Comparison of ENCODE assay signal across 8 cellular contexts in genomic region chrX:40952855-40953254, GRCh38.
DNase-seq lines count a peak whose midpoint lies in the region; TF ChIP-seq lines count a peak whose summit lies in the region.

No MANE protein-coding gene starts in this region.

- POLR2A ChIA-PET in A673 (lab: Charles Lee; ENCODE audit: low non-redundant PET), result no interaction called here

- H3K27me3 ChIP-seq in mammary epithelial cell (ENCODE audit: insufficient read depth, low read length), result peaks cover 2% of the 10 kb centered on the region
- peaks cover 6% of the 10 kb centered on the region for H3K27me3 ChIP-seq in osteoblast (ENCODE audit: insufficient read depth, low read length)
- no peaks in the 10 kb centered on the region for H3K27me3 ChIP-seq in A673 (replicated peaks; ENCODE audit: insufficient read depth, low read depth, low read length, poor library complexity)

- CTCF ChIA-PET in mammary epithelial cell (lab: Charles Lee; ENCODE audit: low non-redundant PET) (no interaction called here), A673 (lab: Charles Lee) (no interaction called here)

- 45% methylated on average over 3 of the region's 4 CpGs for WGBS in mammary epithelial cell (ENCODE audit: low coverage, missing lambda C conversion rate)

- H3K9me3 ChIP-seq in mammary epithelial cell (replicated peaks; ENCODE audit: insufficient read depth, low read length), result no peaks in the 10 kb centered on the region
- H3K9me3 ChIP-seq in osteoblast (ENCODE audit: low read depth, low read length), result no peaks in the 10 kb centered on the region
- H3K9me3 ChIP-seq in A673 (ENCODE audit: low read depth, low read length, poor library complexity, severe bottlenecking), result no peaks in the 10 kb centered on the region

- DNase-seq in KBM-7 (peak; percentile 50), mammary epithelial cell (no peak), osteoblast (ENCODE audit: insufficient read length, low spot score, missing footprints) (no peak), SW 1271 (lab: John Stamatoyannopoulos, UW) (no peak), mesenteric fat pad (ENCODE audit: low spot score) (no peak), A673 (ENCODE audit: low spot score) (no peak), 8988T (no peak)

- H3K79me2 ChIP-seq in mammary epithelial cell (ENCODE audit: insufficient read depth, low read length) (no peaks in the 10 kb centered on the region), osteoblast (ENCODE audit: insufficient read depth, low read length) (no peaks in the 10 kb centered on the region)

- peak overlapping the region; percentile 56 for H2AFZ ChIP-seq in mammary epithelial cell (ENCODE audit: low read depth, low read length)
- peak overlapping the region; percentile 80 for H2AFZ ChIP-seq in osteoblast (ENCODE audit: low read length)

- no peaks in the 10 kb centered on the region for H4K20me1 ChIP-seq in mammary epithelial cell (ENCODE audit: insufficient read depth, low read length)
- no peaks in the 10 kb centered on the region for H4K20me1 ChIP-seq in osteoblast (ENCODE audit: insufficient read depth, low read length)

- in situ Hi-C loops in KBM-7 (cut with MboI; ENCODE audit: low pct_unique_long_range_greater_than_20kb, low sequenced_read_pairs), result no loop called here
- in situ Hi-C loops in mammary epithelial cell (cut with MboI; ENCODE audit: low sequenced_read_pairs in 2 of 2), result loop anchor here in 1 of 2 donors (25.0 kb wide), 1 partner anchor 159 kb away; no protein-coding TSS in a partner anchor

- dilution Hi-C loops in mammary epithelial cell (cut with HindIII; ENCODE audit: low sequenced_read_pairs), result no loop called here

- peak overlapping the region; percentile 24 for H3K4me3 ChIP-seq in GM12875 (ENCODE audit: low read depth, low read length)
- H3K4me3 ChIP-seq in mammary epithelial cell (replicated peaks in 1 of 3; ENCODE audit: insufficient read depth in 1 of 3, low read depth in 2 of 3, low read length in 3 of 3), result peak overlapping the region in 1 of 3 experiments; percentile 11
- H3K4me3 ChIP-seq in osteoblast (ENCODE audit: insufficient read depth, low read length), result peak overlapping the region; percentile 59
- no peak overlapping the region for H3K4me3 ChIP-seq in A673 (ENCODE audit: low read depth, low read length, poor library complexity, severe bottlenecking)

- H3K36me3 ChIP-seq in mammary epithelial cell (ENCODE audit: insufficient read depth, low read length) (no peaks in the 10 kb centered on the region), osteoblast (ENCODE audit: insufficient read depth, low read length) (no peaks in the 10 kb centered on the region), A673 (ENCODE audit: insufficient read depth, low read length, poor library complexity, severe bottlenecking) (no peaks in the 10 kb centered on the region)

- intact Hi-C loops in mammary epithelial cell (cut with micrococcal nuclease), result no loop called here
- intact Hi-C loops in A673 (cut with micrococcal nuclease; ENCODE audit: unreplicated experiment), result no loop called here

- no peak overlapping the region for H3K9ac ChIP-seq in mammary epithelial cell (ENCODE audit: insufficient read depth, low read length)

- TF ChIP-seq CTCF in GM12875 (IDR thresholded peaks at IDR 0.05; ENCODE audit: borderline replicate concordance, insufficient read depth, low read depth, low read length) (no peak), mammary epithelial cell (conservative IDR thresholded peaks at IDR 0.05 in 1 of 2, IDR thresholded peaks at IDR 0.05 in 1 of 2; ENCODE audit: extremely low read depth in 1 of 2, insufficient read depth in 1 of 2, low read depth in 1 of 2, low read length in 2 of 2) (no peak), osteoblast (IDR thresholded peaks at IDR 0.05; ENCODE audit: extremely low read depth, low read depth, low read length) (no peak), A673 (conservative IDR thresholded peaks at IDR 0.05; ENCODE audit: low read depth, low read length) (no peak)

- BruUV-seq in mammary epithelial cell (replicated peaks; lab: Mats Ljungman, UMichigan) (no TSS peak), A673 (replicated peaks; lab: Mats Ljungman, UMichigan) (no TSS peak)

- H3K27ac ChIP-seq in mammary epithelial cell (ENCODE audit: insufficient read depth, low read depth, low read length) (no peak overlapping the region), osteoblast (ENCODE audit: low read depth, low read length) (peak overlapping the region; percentile 31), A673 (ENCODE audit: low read depth, low read length, poor library complexity, severe bottlenecking) (no peak overlapping the region)

- peak overlapping the region; percentile 36 for H3K4me2 ChIP-seq in mammary epithelial cell (ENCODE audit: insufficient read depth, low read depth, low read length)
- peak overlapping the region; percentile 83 for H3K4me2 ChIP-seq in osteoblast (ENCODE audit: insufficient read depth, low read length)

- H3K4me1 ChIP-seq in mammary epithelial cell (ENCODE audit: insufficient read depth, low read length) (no peaks in the 10 kb centered on the region), osteoblast (ENCODE audit: insufficient read depth, low read length) (peaks cover 3% of the 10 kb centered on the region), A673 (ENCODE audit: insufficient read depth, low read length, poor library complexity, severe bottlenecking) (no peaks in the 10 kb centered on the region)
